In the genomic region with DNA sequence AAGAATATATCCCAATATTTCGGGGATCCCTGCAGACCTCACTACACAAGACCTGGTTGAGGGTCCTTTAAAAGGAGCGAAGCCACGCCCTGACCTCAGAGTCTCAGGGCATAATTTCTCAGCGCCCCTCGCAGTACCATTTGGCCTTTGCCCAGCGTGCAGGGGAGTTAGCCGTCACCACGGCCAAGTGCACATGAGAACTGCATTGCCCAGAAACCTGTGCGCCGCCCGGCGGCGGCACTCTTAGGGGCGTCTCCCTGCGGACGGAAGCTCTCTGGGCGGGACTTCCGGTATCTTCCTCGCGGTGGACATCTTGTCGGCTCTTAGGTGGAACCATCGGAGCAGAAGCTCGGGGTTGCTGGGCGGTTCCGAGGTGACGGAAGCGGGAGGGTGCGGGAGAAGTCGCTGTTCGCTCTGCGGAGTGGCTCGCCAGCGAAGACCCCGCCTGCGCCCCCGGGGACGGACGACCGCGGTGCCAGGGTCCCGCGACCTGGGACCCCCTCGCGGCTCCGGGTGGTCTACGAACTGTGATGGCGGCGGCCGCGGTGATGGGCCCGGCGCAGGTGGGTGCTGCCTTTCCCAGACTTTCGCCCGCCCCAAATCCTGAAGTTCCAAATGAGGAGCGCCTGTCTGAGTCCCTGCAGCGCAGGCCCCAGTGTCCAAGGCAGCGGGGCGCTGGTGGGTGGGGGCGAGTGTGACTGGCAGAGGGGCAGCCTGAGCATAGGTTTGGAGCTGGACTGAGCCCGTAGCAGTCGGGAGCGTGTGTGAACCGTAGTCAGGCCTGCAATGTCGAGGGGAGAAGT, we compare ENCODE assay signal across 1 cellular context.
TF ChIP-seq lines count a peak whose summit lies in the region.

A gene (plus strand): TSS at position 302 of the 803 bp plus-strand sequence. CDS start 5,227 bp downstream, outside the sequence.

TF ChIP-seq in GM12878, 131 proteins besides CTCF, POLR2A, EP300 and RAD21 (continued from another document and continues in another):
- TF ChIP-seq, protein P1, sequence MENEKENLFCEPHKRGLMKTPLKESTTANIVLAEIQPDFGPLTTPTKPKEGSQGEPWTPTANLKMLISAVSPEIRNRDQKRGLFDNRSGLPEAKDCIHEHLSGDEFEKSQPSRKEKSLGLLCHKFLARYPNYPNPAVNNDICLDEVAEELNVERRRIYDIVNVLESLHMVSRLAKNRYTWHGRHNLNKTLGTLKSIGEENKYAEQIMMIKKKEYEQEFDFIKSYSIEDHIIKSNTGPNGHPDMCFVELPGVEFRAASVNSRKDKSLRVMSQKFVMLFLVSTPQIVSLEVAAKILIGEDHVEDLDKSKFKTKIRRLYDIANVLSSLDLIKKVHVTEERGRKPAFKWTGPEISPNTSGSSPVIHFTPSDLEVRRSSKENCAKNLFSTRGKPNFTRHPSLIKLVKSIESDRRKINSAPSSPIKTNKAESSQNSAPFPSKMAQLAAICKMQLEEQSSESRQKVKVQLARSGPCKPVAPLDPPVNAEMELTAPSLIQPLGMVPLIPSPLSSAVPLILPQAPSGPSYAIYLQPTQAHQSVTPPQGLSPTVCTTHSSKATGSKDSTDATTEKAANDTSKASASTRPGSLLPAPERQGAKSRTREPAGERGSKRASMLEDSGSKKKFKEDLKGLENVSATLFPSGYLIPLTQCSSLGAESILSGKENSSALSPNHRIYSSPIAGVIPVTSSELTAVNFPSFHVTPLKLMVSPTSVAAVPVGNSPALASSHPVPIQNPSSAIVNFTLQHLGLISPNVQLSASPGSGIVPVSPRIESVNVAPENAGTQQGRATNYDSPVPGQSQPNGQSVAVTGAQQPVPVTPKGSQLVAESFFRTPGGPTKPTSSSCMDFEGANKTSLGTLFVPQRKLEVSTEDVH (IDR thresholded peaks at IDR 0.05; ENCODE audit: low read depth, partially characterized antibody), result no peak
- TF ChIP-seq HCFC1 (IDR thresholded peaks at IDR 0.05; ENCODE audit: low read length) (peak; percentile 89), ZZZ3 (IDR thresholded peaks at IDR 0.05; ENCODE audit: control insufficient read depth, insufficient read length, low read depth) (no peak), CREM (IDR thresholded peaks at IDR 0.05; ENCODE audit: low read depth) (peak; percentile 70; the same call in 1 of the 2 replicates), POLR2AphosphoS2 (IDR thresholded peaks at IDR 0.05; ENCODE audit: low read depth, low read length) (0 out of 2 replicates have a peak, but pooled peaks have one; percentile 51), RB1 (IDR thresholded peaks at IDR 0.05; ENCODE audit: borderline replicate concordance) (0 out of 2 replicates have a peak, but pooled peaks have one; percentile 38), ZNF622 (IDR thresholded peaks at IDR 0.05) (no peak), SIX5 (IDR thresholded peaks at IDR 0.05; ENCODE audit: low read depth, low read length, severe bottlenecking) (peak; percentile 83), RFX5 (IDR thresholded peaks at IDR 0.05; ENCODE audit: low read depth, low read length) (no peak), MEF2A (IDR thresholded peaks at IDR 0.05; ENCODE audit: insufficient read depth, low read depth, low read length) (no peak), ESRRA (IDR thresholded peaks at IDR 0.05; ENCODE audit: low read length) (no peak), TCF7 (IDR thresholded peaks at IDR 0.05; ENCODE audit: borderline replicate concordance) (no peak), YBX1 (IDR thresholded peaks at IDR 0.05) (no peak), JUND (IDR thresholded peaks at IDR 0.05; ENCODE audit: low read depth, low read length) (0 out of 2 replicates have a peak, but pooled peaks have one; percentile 3), RELA (IDR thresholded peaks at IDR 0.05; ENCODE audit: borderline replicate concordance, partially characterized antibody) (no peak), EGR1 (IDR thresholded peaks at IDR 0.05; ENCODE audit: borderline replicate concordance in 1 of 2, low read depth in 2 of 2, low read length in 2 of 2) (peak; percentile 20 to 31; a peak in 2 of 3 replicates), TAF1 (IDR thresholded peaks at IDR 0.05; ENCODE audit: borderline replicate concordance, low read depth, low read length) (peak; percentile 74), FOS (IDR thresholded peaks at IDR 0.05; ENCODE audit: borderline replicate concordance, extremely low read depth, insufficient read length) (no peak), NRF1 (conservative IDR thresholded peaks at IDR 0.05; ENCODE audit: low read depth, low read length) (no peak), CBX3 (IDR thresholded peaks at IDR 0.05; ENCODE audit: borderline replicate concordance, low read depth) (no peak), RCOR1 (conservative IDR thresholded peaks at IDR 0.05; ENCODE audit: low read depth, low read length) (no peak), NFYA (IDR thresholded peaks at IDR 0.05; ENCODE audit: borderline replicate concordance, low read depth, low read length) (no peak), IRF4 (IDR thresholded peaks at IDR 0.05; ENCODE audit: low read depth, low read length) (no peak), STAT3 (IDR thresholded peaks at IDR 0.05; ENCODE audit: low read depth, low read length) (no peak), ASH2L (IDR thresholded peaks at IDR 0.05; ENCODE audit: borderline replicate concordance, low read depth) (no peak)
- TF ChIP-seq, protein P2, sequence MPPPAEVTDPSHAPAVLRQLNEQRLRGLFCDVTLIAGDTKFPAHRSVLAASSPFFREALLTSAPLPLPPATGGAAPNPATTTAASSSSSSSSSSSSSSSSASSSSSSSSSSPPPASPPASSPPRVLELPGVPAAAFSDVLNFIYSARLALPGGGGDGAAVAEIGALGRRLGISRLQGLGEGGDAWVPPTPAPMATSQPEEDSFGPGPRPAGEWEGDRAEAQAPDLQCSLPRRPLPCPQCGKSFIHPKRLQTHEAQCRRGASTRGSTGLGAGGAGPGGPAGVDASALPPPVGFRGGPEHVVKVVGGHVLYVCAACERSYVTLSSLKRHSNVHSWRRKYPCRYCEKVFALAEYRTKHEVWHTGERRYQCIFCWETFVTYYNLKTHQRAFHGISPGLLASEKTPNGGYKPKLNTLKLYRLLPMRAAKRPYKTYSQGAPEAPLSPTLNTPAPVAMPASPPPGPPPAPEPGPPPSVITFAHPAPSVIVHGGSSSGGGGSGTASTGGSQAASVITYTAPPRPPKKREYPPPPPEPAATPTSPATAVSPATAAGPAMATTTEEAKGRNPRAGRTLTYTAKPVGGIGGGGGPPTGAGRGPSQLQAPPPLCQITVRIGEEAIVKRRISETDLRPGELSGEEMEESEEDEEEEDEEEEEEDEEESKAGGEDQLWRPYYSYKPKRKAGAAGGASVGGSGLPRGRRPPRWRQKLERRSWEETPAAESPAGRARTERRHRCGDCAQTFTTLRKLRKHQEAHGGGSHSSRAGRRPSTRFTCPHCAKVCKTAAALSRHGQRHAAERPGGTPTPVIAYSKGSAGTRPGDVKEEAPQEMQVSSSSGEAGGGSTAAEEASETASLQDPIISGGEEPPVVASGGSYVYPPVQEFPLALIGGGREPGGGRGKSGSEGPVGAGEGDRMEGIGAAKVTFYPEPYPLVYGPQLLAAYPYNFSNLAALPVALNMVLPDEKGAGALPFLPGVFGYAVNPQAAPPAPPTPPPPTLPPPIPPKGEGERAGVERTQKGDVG (CRISPR knock-in tag; IDR thresholded peaks at IDR 0.05), result no peak
- TF ChIP-seq, protein P3, sequence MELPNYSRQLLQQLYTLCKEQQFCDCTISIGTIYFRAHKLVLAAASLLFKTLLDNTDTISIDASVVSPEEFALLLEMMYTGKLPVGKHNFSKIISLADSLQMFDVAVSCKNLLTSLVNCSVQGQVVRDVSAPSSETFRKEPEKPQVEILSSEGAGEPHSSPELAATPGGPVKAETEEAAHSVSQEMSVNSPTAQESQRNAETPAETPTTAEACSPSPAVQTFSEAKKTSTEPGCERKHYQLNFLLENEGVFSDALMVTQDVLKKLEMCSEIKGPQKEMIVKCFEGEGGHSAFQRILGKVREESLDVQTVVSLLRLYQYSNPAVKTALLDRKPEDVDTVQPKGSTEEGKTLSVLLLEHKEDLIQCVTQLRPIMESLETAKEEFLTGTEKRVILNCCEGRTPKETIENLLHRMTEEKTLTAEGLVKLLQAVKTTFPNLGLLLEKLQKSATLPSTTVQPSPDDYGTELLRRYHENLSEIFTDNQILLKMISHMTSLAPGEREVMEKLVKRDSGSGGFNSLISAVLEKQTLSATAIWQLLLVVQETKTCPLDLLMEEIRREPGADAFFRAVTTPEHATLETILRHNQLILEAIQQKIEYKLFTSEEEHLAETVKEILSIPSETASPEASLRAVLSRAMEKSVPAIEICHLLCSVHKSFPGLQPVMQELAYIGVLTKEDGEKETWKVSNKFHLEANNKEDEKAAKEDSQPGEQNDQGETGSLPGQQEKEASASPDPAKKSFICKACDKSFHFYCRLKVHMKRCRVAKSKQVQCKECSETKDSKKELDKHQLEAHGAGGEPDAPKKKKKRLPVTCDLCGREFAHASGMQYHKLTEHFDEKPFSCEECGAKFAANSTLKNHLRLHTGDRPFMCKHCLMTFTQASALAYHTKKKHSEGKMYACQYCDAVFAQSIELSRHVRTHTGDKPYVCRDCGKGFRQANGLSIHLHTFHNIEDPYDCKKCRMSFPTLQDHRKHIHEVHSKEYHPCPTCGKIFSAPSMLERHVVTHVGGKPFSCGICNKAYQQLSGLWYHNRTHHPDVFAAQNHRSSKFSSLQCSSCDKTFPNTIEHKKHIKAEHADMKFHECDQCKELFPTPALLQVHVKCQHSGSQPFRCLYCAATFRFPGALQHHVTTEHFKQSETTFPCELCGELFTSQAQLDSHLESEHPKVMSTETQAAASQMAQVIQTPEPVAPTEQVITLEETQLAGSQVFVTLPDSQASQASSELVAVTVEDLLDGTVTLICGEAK (IDR thresholded peaks at IDR 0.05; ENCODE audit: borderline replicate concordance), result peak; percentile 92
- TF ChIP-seq, protein P4, sequence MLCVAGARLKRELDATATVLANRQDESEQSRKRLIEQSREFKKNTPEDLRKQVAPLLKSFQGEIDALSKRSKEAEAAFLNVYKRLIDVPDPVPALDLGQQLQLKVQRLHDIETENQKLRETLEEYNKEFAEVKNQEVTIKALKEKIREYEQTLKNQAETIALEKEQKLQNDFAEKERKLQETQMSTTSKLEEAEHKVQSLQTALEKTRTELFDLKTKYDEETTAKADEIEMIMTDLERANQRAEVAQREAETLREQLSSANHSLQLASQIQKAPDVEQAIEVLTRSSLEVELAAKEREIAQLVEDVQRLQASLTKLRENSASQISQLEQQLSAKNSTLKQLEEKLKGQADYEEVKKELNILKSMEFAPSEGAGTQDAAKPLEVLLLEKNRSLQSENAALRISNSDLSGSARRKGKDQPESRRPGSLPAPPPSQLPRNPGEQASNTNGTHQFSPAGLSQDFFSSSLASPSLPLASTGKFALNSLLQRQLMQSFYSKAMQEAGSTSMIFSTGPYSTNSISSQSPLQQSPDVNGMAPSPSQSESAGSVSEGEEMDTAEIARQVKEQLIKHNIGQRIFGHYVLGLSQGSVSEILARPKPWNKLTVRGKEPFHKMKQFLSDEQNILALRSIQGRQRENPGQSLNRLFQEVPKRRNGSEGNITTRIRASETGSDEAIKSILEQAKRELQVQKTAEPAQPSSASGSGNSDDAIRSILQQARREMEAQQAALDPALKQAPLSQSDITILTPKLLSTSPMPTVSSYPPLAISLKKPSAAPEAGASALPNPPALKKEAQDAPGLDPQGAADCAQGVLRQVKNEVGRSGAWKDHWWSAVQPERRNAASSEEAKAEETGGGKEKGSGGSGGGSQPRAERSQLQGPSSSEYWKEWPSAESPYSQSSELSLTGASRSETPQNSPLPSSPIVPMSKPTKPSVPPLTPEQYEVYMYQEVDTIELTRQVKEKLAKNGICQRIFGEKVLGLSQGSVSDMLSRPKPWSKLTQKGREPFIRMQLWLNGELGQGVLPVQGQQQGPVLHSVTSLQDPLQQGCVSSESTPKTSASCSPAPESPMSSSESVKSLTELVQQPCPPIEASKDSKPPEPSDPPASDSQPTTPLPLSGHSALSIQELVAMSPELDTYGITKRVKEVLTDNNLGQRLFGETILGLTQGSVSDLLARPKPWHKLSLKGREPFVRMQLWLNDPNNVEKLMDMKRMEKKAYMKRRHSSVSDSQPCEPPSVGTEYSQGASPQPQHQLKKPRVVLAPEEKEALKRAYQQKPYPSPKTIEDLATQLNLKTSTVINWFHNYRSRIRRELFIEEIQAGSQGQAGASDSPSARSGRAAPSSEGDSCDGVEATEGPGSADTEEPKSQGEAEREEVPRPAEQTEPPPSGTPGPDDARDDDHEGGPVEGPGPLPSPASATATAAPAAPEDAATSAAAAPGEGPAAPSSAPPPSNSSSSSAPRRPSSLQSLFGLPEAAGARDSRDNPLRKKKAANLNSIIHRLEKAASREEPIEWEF (IDR thresholded peaks at IDR 0.05; ENCODE audit: insufficient replicate concordance, low read depth, low read length), result no peak
- TF ChIP-seq, protein P5, sequence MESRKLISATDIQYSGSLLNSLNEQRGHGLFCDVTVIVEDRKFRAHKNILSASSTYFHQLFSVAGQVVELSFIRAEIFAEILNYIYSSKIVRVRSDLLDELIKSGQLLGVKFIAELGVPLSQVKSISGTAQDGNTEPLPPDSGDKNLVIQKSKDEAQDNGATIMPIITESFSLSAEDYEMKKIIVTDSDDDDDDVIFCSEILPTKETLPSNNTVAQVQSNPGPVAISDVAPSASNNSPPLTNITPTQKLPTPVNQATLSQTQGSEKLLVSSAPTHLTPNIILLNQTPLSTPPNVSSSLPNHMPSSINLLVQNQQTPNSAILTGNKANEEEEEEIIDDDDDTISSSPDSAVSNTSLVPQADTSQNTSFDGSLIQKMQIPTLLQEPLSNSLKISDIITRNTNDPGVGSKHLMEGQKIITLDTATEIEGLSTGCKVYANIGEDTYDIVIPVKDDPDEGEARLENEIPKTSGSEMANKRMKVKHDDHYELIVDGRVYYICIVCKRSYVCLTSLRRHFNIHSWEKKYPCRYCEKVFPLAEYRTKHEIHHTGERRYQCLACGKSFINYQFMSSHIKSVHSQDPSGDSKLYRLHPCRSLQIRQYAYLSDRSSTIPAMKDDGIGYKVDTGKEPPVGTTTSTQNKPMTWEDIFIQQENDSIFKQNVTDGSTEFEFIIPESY (IDR thresholded peaks at IDR 0.05), result no peak
- TF ChIP-seq, protein P6, sequence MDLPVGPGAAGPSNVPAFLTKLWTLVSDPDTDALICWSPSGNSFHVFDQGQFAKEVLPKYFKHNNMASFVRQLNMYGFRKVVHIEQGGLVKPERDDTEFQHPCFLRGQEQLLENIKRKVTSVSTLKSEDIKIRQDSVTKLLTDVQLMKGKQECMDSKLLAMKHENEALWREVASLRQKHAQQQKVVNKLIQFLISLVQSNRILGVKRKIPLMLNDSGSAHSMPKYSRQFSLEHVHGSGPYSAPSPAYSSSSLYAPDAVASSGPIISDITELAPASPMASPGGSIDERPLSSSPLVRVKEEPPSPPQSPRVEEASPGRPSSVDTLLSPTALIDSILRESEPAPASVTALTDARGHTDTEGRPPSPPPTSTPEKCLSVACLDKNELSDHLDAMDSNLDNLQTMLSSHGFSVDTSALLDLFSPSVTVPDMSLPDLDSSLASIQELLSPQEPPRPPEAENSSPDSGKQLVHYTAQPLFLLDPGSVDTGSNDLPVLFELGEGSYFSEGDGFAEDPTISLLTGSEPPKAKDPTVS (IDR thresholded peaks at IDR 0.05; ENCODE audit: low read depth, low read length), result no peak
